Comparison of ENCODE assay signal across 14 cellular contexts in genomic region chr2:6913415-6914157, GRCh38. TPM values are rescaled to one million over a fixed set of nuclear protein-coding genes. Genes with fewer than 3 reads are reported as not detected.
DNase-seq lines count a peak whose midpoint lies in the region; ATAC-seq and TF ChIP-seq lines count a peak whose summit lies in the region.
"Had no signal": no experiment of that assay in that cellular context is flagged by ENCODE, and none has a peak within 500 bp of the region (broad histone marks: within the 10 kb centered on the region; RNA-seq: fewer than 3 reads in every experiment).

No MANE protein-coding gene starts in this region.

- H3K27me3 Mint-ChIP-seq in T-helper 17 cell, result no peaks in the 10 kb centered on the region
- no peaks in the 10 kb centered on the region for H3K27me3 Mint-ChIP-seq in activated T-cell treated with anti-CD3 and anti-CD28 coated beads, Interleukin-2, amount 50 U/mL, for 24 hours
- H3K27me3 Mint-ChIP-seq in effector memory CD8-positive, alpha-beta T cell, result no peaks in the 10 kb centered on the region

- no peaks in the 10 kb centered on the region for H3K9me3 ChIP-seq in T-helper 17 cell (ENCODE audit: control insufficient read depth, low read length, poor library complexity, severe bottlenecking)
- H3K9me3 ChIP-seq: MG63, right atrium auricular region, transverse colon had no signal

- peaks cover 2% of the 10 kb centered on the region for H3K36me3 Mint-ChIP-seq in T-helper 17 cell (ENCODE audit: low read depth)
- H3K36me3 Mint-ChIP-seq in activated T-cell treated with anti-CD3 and anti-CD28 coated beads, Interleukin-2, amount 50 U/mL, for 24 hours (ENCODE audit: low read depth), result peaks cover 48% of the 10 kb centered on the region
- H3K36me3 Mint-ChIP-seq in effector memory CD8-positive, alpha-beta T cell (ENCODE audit: insufficient read depth), result peaks cover 4% of the 10 kb centered on the region

- peak; percentile 28 for ATAC-seq in T-helper 17 cell
- ATAC-seq in effector memory CD8-positive, alpha-beta T cell (replicated peaks), result no peak
- ATAC-seq in HG03378 (IDR thresholded peaks at IDR 0.05; ENCODE audit: unreplicated experiment), result no peak

- DNase-seq in T-helper 17 cell (no peak), GM10266 (ENCODE audit: extremely low spot score) (no peak), superior temporal gyrus (ENCODE audit: extremely low spot score) (no peak), NK-92 (lab: John Stamatoyannopoulos, UW; ENCODE audit: unreplicated experiment) (no peak)
- DNase-seq in activated T-cell treated with anti-CD3 and anti-CD28 coated beads, Interleukin-2, amount 50 U/mL, for 24 hours, result no peak
- no peak for DNase-seq in effector memory CD8-positive, alpha-beta T cell
- DNase-seq in stimulated activated CD8-positive, alpha-beta memory T cell treated with anti-CD3 and anti-CD28 coated beads, Interleukin-7, amount 100 ng/mL, for 4 hours (ENCODE audit: low read depth in 2 of 2), result peak; percentile 30 to 44
- DNase-seq: HFFc6, MG63, NCI-H2171 treated with DMSO at 0.1 percent for 48 hours, T-helper 9 cell, transverse colon had no signal

- peak overlapping the region; percentile 82 for H3K27ac Mint-ChIP-seq in T-helper 17 cell
- peak overlapping the region; percentile 94 for H3K27ac Mint-ChIP-seq in activated T-cell treated with anti-CD3 and anti-CD28 coated beads, Interleukin-2, amount 50 U/mL, for 24 hours
- H3K27ac Mint-ChIP-seq in effector memory CD8-positive, alpha-beta T cell, result peak overlapping the region; percentile 33 to 35
- H3K27ac Mint-ChIP-seq: HFFc6 had no signal

- peaks cover 54% of the 10 kb centered on the region for H3K4me1 Mint-ChIP-seq in T-helper 17 cell
- peaks cover 80% of the 10 kb centered on the region for H3K4me1 Mint-ChIP-seq in activated T-cell treated with anti-CD3 and anti-CD28 coated beads, Interleukin-2, amount 50 U/mL, for 24 hours (ENCODE audit: low read depth)
- H3K4me1 Mint-ChIP-seq in effector memory CD8-positive, alpha-beta T cell (ENCODE audit: low read depth in 2 of 2), result peaks cover 47 to 63% of the 10 kb centered on the region in 2 donors

- H3K4me3 Mint-ChIP-seq in T-helper 17 cell, result peak overlapping the region; percentile 71
- peak overlapping the region; percentile 69 for H3K4me3 Mint-ChIP-seq in activated T-cell treated with anti-CD3 and anti-CD28 coated beads, Interleukin-2, amount 50 U/mL, for 24 hours
- H3K4me3 Mint-ChIP-seq in effector memory CD8-positive, alpha-beta T cell, result peak overlapping the region in 1 of 2 donors; percentile 20
- H3K4me3 Mint-ChIP-seq: HFFc6 had no signal

- no peak for TF ChIP-seq CTCF in GM10266 (IDR thresholded peaks at IDR 0.05; ENCODE audit: control insufficient read depth, insufficient read depth, low read depth, missing control alignments)

- H3K9me3 Mint-ChIP-seq in activated T-cell treated with anti-CD3 and anti-CD28 coated beads, Interleukin-2, amount 50 U/mL, for 24 hours, result peaks cover 4% of the 10 kb centered on the region
- no peaks in the 10 kb centered on the region for H3K9me3 Mint-ChIP-seq in effector memory CD8-positive, alpha-beta T cell

RNA-seq across cellular contexts. Expression of gene RNF144A, which starts 3.6 kb away (rescaled TPM):
- 10 to 100 TPM; 15.1 to 21.4 TPM for total RNA-seq in T-helper 17 cell
- total RNA-seq: HFFc6 had no signal

RNA-seq across cellular contexts. Expression of gene RSAD2, which starts 36.0 kb away (rescaled TPM):
- 1 to 10 TPM; 4.1 to 4.7 TPM for total RNA-seq in T-helper 17 cell
- total RNA-seq: HFFc6 had no signal

RNA-seq across cellular contexts. Expression of gene CMPK2, which starts 47.9 kb away (rescaled TPM):
- total RNA-seq in T-helper 17 cell, result 1 to 10 TPM; 5.3 to 5.9 TPM
- total RNA-seq: HFFc6 had no signal

Comparison
In these comparisons a context has a peak if more than half of its experiments do, and no peak if none do; other contexts are left out.
1. DNase-seq: peak in stimulated activated CD8-positive, alpha-beta memory T cell treated with anti-CD3 and anti-CD28 coated beads, Interleukin-7, amount 100 ng/mL, for 4 hours (2 of 2); none in T-helper 17 cell (0 of 3), activated T-cell treated with anti-CD3 and anti-CD28 coated beads, Interleukin-2, amount 50 U/mL, for 24 hours (single experiment), effector memory CD8-positive, alpha-beta T cell (0 of 3), GM10266 (single experiment), superior temporal gyrus (single experiment) and NK-92 (single experiment).
2. H3K27ac Mint-ChIP-seq: peak in every context shown above with its lines; median percentile 94 in activated T-cell treated with anti-CD3 and anti-CD28 coated beads, Interleukin-2, amount 50 U/mL, for 24 hours; 82 in T-helper 17 cell; 34 in effector memory CD8-positive, alpha-beta T cell.